In genomic region chr1:22930235-22930912, GRCh38 we compare ENCODE assay signal across 9 cellular contexts. TPM values are rescaled to one million over a fixed set of nuclear protein-coding genes. Genes with fewer than 3 reads are reported as not detected.
A peak's percentile ranks its signal among the peaks of the same experiment; 100 is the strongest.
DNase-seq lines count a peak whose midpoint lies in the region; ATAC-seq and TF ChIP-seq lines count a peak whose summit lies in the region.
"Had no signal": no experiment of that assay in that cellular context is flagged by ENCODE, and none has a peak within 500 bp of the region (broad histone marks: within the 10 kb centered on the region; RNA-seq: fewer than 3 reads in every experiment).

No MANE protein-coding gene starts in this region.

- DNase-seq in COLO668 (lab: John Stamatoyannopoulos, UW; ENCODE audit: unreplicated experiment), result peak; percentile 65
- peak; percentile 23 for DNase-seq in HCEC 1CT
- peak; percentile 44 for DNase-seq in SHP77 treated with DMSO at 0.1 percent for 48 hours (lab: John Stamatoyannopoulos, UW)
- peak; percentile 87 for DNase-seq in ecto neural progenitor cell (ENCODE audit: low spot score)
- peak; percentile 45 to 69 for DNase-seq in lung microvascular endothelial cell (ENCODE audit: low read depth in 2 of 2)
- peak in 1 of 2 donors; percentile 61 for DNase-seq in tibial artery
- DNase-seq in A172 (ENCODE audit: low spot score), result no peak
- DNase-seq: naive B cell had no signal

- no peaks in the 10 kb centered on the region for H3K4me1 ChIP-seq in tibial artery

- H3K9me3 ChIP-seq in tibial artery, result peaks cover 0 to 7% (median 0%) of the 10 kb centered on the region in 3 donors

- H3K36me3 ChIP-seq in tibial artery, result no peaks in the 10 kb centered on the region

- no peak overlapping the region for H3K27ac ChIP-seq in tibial artery

- no peak for ATAC-seq in HG02610 (IDR thresholded peaks at IDR 0.05; ENCODE audit: unreplicated experiment)

- no peak overlapping the region for H3K4me3 ChIP-seq in tibial artery

- peak; percentile 44 to 56 for TF ChIP-seq CTCF in tibial artery (IDR thresholded peaks at IDR 0.05)

- intact Hi-C loops in tibial artery (cut with DNase I; ENCODE audit: low total_unique reads), result no loop called here

- H3K27me3 ChIP-seq in tibial artery, result peaks cover 0 to 37% of the 10 kb centered on the region in 2 donors

RNA-seq across cellular contexts. Expression of gene LACTBL1, which starts 42.3 kb away (rescaled TPM):
- total RNA-seq in lung microvascular endothelial cell, result not detected in 2 replicates
- not detected in 2 replicates for total RNA-seq in A172 (2014; rRNA removed; shearing (Covaris generic))
